Comparison of ENCODE assay signal across 8 cellular contexts in genomic region chr19:31214086-31214485, GRCh38.
A peak's percentile ranks its signal among the peaks of the same experiment; 100 is the strongest.
DNase-seq lines count a peak whose midpoint lies in the region; ATAC-seq and TF ChIP-seq lines count a peak whose summit lies in the region.

No MANE protein-coding gene starts in this region.

- no peak for TF ChIP-seq EP300 in suprapubic skin (IDR thresholded peaks at IDR 0.05)

- H3K36me3 Mint-ChIP-seq in chondrocyte (ENCODE audit: low read depth): no peaks in the 10 kb centered on the region
- H3K36me3 Mint-ChIP-seq in natural killer cell treated with Interleukin-12 subunit alpha and Interleukin-12 subunit beta and Interleukin-15 and Interleukin-18, amount 100 ng/mL, for 72 hours: no peaks in the 10 kb centered on the region

- TF ChIP-seq POLR2A in suprapubic skin (IDR thresholded peaks at IDR 0.05): no peak

- peaks cover 10% of the 10 kb centered on the region for H3K4me1 ChIP-seq in suprapubic skin

- peaks cover 19% of the 10 kb centered on the region for H3K4me1 Mint-ChIP-seq in chondrocyte (ENCODE audit: low read depth)
- H3K4me1 Mint-ChIP-seq in natural killer cell treated with Interleukin-12 subunit alpha and Interleukin-12 subunit beta and Interleukin-15 and Interleukin-18, amount 100 ng/mL, for 72 hours (ENCODE audit: low read depth in 2 of 2): peaks cover 24 to 30% of the 10 kb centered on the region in 2 donors

- H3K9me3 Mint-ChIP-seq in chondrocyte (ENCODE audit: low read depth): peaks cover 7% of the 10 kb centered on the region
- peaks cover 4% of the 10 kb centered on the region for H3K9me3 Mint-ChIP-seq in natural killer cell treated with Interleukin-12 subunit alpha and Interleukin-12 subunit beta and Interleukin-15 and Interleukin-18, amount 100 ng/mL, for 72 hours

- 8% methylated on average over 9 of the region's 9 CpGs for WGBS in suprapubic skin

- ATAC-seq in natural killer cell treated with Interleukin-12 subunit alpha and Interleukin-12 subunit beta and Interleukin-15 and Interleukin-18, amount 100 ng/mL, for 72 hours: peak; percentile 99 to 100
- ATAC-seq in GM18873 (IDR thresholded peaks at IDR 0.05; ENCODE audit: low FRiP score, unreplicated experiment): no peak

- no peaks in the 10 kb centered on the region for H3K27me3 Mint-ChIP-seq in chondrocyte (ENCODE audit: low read depth)
- peaks cover 0 to 2% of the 10 kb centered on the region in 2 donors for H3K27me3 Mint-ChIP-seq in natural killer cell treated with Interleukin-12 subunit alpha and Interleukin-12 subunit beta and Interleukin-15 and Interleukin-18, amount 100 ng/mL, for 72 hours

- H3K27me3 ChIP-seq in suprapubic skin: no peaks in the 10 kb centered on the region

- H3K4me3 ChIP-seq in suprapubic skin: peak overlapping the region; percentile 10

- peak overlapping the region; percentile 38 for H3K4me3 Mint-ChIP-seq in chondrocyte (ENCODE audit: unreplicated experiment)
- H3K4me3 Mint-ChIP-seq in natural killer cell treated with Interleukin-12 subunit alpha and Interleukin-12 subunit beta and Interleukin-15 and Interleukin-18, amount 100 ng/mL, for 72 hours: peak overlapping the region; percentile 82

- H3K9me3 ChIP-seq in suprapubic skin: no peaks in the 10 kb centered on the region

- DNase-seq in AG08396 (ENCODE audit: low spot score): peak; percentile 92
- peak; percentile 98 for DNase-seq in M059J (ENCODE audit: low read depth)
- peak; percentile 84 to 89 for DNase-seq in activated CD4-positive, alpha-beta T cell treated with anti-CD3 and anti-CD28 coated beads for 4 hours
- no peak for DNase-seq in chondrocyte (ENCODE audit: low spot score)
- DNase-seq in natural killer cell treated with Interleukin-12 subunit alpha and Interleukin-12 subunit beta and Interleukin-15 and Interleukin-18, amount 100 ng/mL, for 72 hours (ENCODE audit: low spot score): peak; percentile 95
- DNase-seq in suprapubic skin (ENCODE audit: low spot score in 2 of 2): peak; percentile 86 to 90
- no peak for DNase-seq in NCI-H446 (lab: John Stamatoyannopoulos, UW)

- H3K27ac Mint-ChIP-seq in chondrocyte (ENCODE audit: unreplicated experiment): peak overlapping the region; percentile 95
- H3K27ac Mint-ChIP-seq in natural killer cell treated with Interleukin-12 subunit alpha and Interleukin-12 subunit beta and Interleukin-15 and Interleukin-18, amount 100 ng/mL, for 72 hours: peak overlapping the region; percentile 96 to 97

- no peaks in the 10 kb centered on the region for H3K36me3 ChIP-seq in suprapubic skin

- TF ChIP-seq CTCF in chondrocyte (IDR thresholded peaks at IDR 0.05) (no peak), suprapubic skin (IDR thresholded peaks at IDR 0.05) (no peak)

- H3K27ac ChIP-seq in suprapubic skin: peak overlapping the region; percentile 27

Comparison
In these comparisons a context has a peak if more than half of its experiments do, and no peak if none do; other contexts are left out.
1. DNase-seq: peak in AG08396 (single experiment), M059J (single experiment), activated CD4-positive, alpha-beta T cell treated with anti-CD3 and anti-CD28 coated beads for 4 hours (2 of 2), natural killer cell treated with Interleukin-12 subunit alpha and Interleukin-12 subunit beta and Interleukin-15 and Interleukin-18, amount 100 ng/mL, for 72 hours (single experiment) and suprapubic skin (2 of 2); none in chondrocyte (single experiment) and NCI-H446 (0 of 2).